In the genomic region with DNA sequence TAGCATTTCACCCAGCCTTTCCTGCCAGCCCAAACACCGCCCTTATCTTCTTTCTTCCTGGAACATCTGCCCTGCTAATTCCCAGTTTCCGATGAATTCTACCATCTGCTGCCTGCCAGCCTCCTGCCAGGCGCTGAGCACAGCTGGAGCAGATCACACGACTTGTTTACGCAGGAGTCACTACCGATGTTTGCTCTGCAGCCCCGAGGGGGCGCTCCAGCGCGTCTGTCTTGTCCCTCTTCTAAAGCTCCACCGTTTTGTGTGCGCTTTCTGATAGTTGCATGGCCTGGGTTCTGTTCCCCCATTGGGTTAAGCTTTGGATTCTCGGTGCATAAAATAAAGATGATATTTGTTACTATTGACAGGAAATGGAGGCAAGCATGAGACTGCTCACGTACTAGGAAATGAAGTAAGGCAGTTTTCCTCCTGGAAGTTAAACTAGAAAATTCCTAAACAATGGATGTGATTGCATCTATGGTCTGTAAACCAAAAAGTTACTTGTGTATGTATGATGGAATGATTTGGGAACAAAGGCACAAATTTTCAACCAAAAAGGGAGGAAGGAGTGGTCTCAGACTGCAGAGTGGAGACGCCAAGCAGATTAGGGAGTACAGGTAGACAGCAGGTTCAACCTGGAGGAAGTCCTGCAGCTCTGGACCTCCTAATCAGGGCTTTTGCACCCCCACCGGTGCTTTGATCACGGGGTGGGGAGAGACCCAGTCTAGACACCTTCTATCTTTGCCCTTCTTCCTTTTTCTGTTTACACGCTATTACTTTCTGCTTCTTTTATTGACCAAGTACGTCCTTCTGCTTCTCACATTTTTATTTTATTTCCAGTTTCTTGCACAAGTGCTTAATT, we compare ENCODE assay signal across 8 cellular contexts. TPM values are rescaled to one million over a fixed set of nuclear protein-coding genes. Genes with fewer than 3 reads are reported as not detected.
DNase-seq lines count a peak whose midpoint lies in the region; TF ChIP-seq lines count a peak whose summit lies in the region.

No MANE protein-coding gene starts in this region.

- DNase-seq in CD1c-positive myeloid dendritic cell (ENCODE audit: extremely low spot score) (peak; percentile 89), GM20000 (ENCODE audit: low spot score) (peak; percentile 80), KG1 (lab: John Stamatoyannopoulos, UW) (peak; percentile 70), RKO (ENCODE audit: low spot score) (peak; percentile 94), fibroblast of the aortic adventitia (ENCODE audit: low read depth) (peak; percentile 89), neural crest cell (ENCODE audit: low read depth, low spot score) (peak; percentile 77)
- peak; percentile 81 for DNase-seq in activated T-helper 2 cell treated with anti-CD3 and anti-CD28 coated beads, Interferon-gamma antibody, Interleukin-2, Interleukin-4, amounts not matched to agents 10 μg/mL and 5 μg/mL and 100 μg/mL, durations not matched to agents 14 hours and 24 hours and 36 hours (ENCODE audit: low spot score)
- DNase-seq in stimulated activated naive CD4-positive, alpha-beta T cell treated with Interleukin-2 at 50 U/mL for 16 hours (lab: John Stamatoyannopoulos, UW) = peak; percentile 81

- peaks cover 25% of the 10 kb centered on the region for H3K36me3 Mint-ChIP-seq in activated T-helper 2 cell treated with anti-CD3 and anti-CD28 coated beads, Interferon-gamma antibody, Interleukin-2, Interleukin-4, amounts not matched to agents 10 μg/mL and 5 μg/mL and 100 μg/mL, durations not matched to agents 14 hours and 24 hours and 36 hours (ENCODE audit: low read depth)
- no peaks in the 10 kb centered on the region for H3K36me3 Mint-ChIP-seq in neural crest cell (ENCODE audit: low read depth)

- peaks cover 6% of the 10 kb centered on the region for H3K9me3 Mint-ChIP-seq in activated T-helper 2 cell treated with anti-CD3 and anti-CD28 coated beads, Interferon-gamma antibody, Interleukin-2, Interleukin-4, amounts not matched to agents 10 μg/mL and 5 μg/mL and 100 μg/mL, durations not matched to agents 14 hours and 24 hours and 36 hours
- H3K9me3 Mint-ChIP-seq in neural crest cell = no peaks in the 10 kb centered on the region

- peak overlapping the region; percentile 73 for H3K4me3 Mint-ChIP-seq in activated T-helper 2 cell treated with anti-CD3 and anti-CD28 coated beads, Interferon-gamma antibody, Interleukin-2, Interleukin-4, amounts not matched to agents 10 μg/mL and 5 μg/mL and 100 μg/mL, durations not matched to agents 14 hours and 24 hours and 36 hours (ENCODE audit: low read depth)
- H3K4me3 Mint-ChIP-seq in neural crest cell = peak overlapping the region; percentile 3

- H3K4me1 Mint-ChIP-seq in activated T-helper 2 cell treated with anti-CD3 and anti-CD28 coated beads, Interferon-gamma antibody, Interleukin-2, Interleukin-4, amounts not matched to agents 10 μg/mL and 5 μg/mL and 100 μg/mL, durations not matched to agents 14 hours and 24 hours and 36 hours (ENCODE audit: low read depth) = peaks cover 69% of the 10 kb centered on the region
- peaks cover 29% of the 10 kb centered on the region for H3K4me1 Mint-ChIP-seq in neural crest cell

- intact Hi-C loops in activated T-helper 2 cell treated with anti-CD3 and anti-CD28 coated beads, Interferon-gamma antibody, Interleukin-2, Interleukin-4, amounts not matched to agents 10 μg/mL and 5 μg/mL and 100 μg/mL, durations not matched to agents 14 hours and 24 hours and 36 hours (cut with micrococcal nuclease) = loop anchor here (5.0 to 10.0 kb wide), 3 partner anchors 194 to 408 kb away; partner anchors contain the start of genes FBH1 and GDI2

- no peaks in the 10 kb centered on the region for H3K27me3 Mint-ChIP-seq in activated T-helper 2 cell treated with anti-CD3 and anti-CD28 coated beads, Interferon-gamma antibody, Interleukin-2, Interleukin-4, amounts not matched to agents 10 μg/mL and 5 μg/mL and 100 μg/mL, durations not matched to agents 14 hours and 24 hours and 36 hours (ENCODE audit: low read depth)
- peaks cover 29% of the 10 kb centered on the region for H3K27me3 Mint-ChIP-seq in neural crest cell (ENCODE audit: low read depth)

- peak overlapping the region; percentile 18 for H3K4me3 ChIP-seq in fibroblast of the aortic adventitia (ENCODE audit: low read depth, low read length)

- peak; percentile 82 for TF ChIP-seq CTCF in GM20000 (IDR thresholded peaks at IDR 0.05; ENCODE audit: extremely low read depth, missing control alignments)
- peak; percentile 86 for TF ChIP-seq CTCF in fibroblast of the aortic adventitia (IDR thresholded peaks at IDR 0.05; ENCODE audit: insufficient read depth, low read length)
- peak; percentile 78 for TF ChIP-seq CTCF in neural crest cell (conservative IDR thresholded peaks at IDR 0.05)

- peak overlapping the region; percentile 88 for H3K27ac Mint-ChIP-seq in activated T-helper 2 cell treated with anti-CD3 and anti-CD28 coated beads, Interferon-gamma antibody, Interleukin-2, Interleukin-4, amounts not matched to agents 10 μg/mL and 5 μg/mL and 100 μg/mL, durations not matched to agents 14 hours and 24 hours and 36 hours
- H3K27ac Mint-ChIP-seq in neural crest cell (ENCODE audit: unreplicated experiment) = no peak overlapping the region

RNA-seq across cellular contexts. Expression of gene RBM17, which starts 2.2 kb away (rescaled TPM):
- 257 and 266 TPM in 2 replicates for total RNA-seq in activated T-helper 2 cell treated with anti-CD3 and anti-CD28 coated beads, Interferon-gamma antibody, Interleukin-2, Interleukin-4, amounts not matched to agents 10 μg/mL and 5 μg/mL and 100 μg/mL, durations not matched to agents 14 hours and 24 hours and 36 hours
- 41.8 and 68.9 TPM in 2 replicates for total RNA-seq in fibroblast of the aortic adventitia (ENCODE audit: low replicate concordance)
- total RNA-seq in neural crest cell = 142 and 156 TPM in 2 replicates

RNA-seq across cellular contexts. Expression of gene IL2RA, which starts 24.4 kb away (rescaled TPM):
- 1,777 and 1,808 TPM in 2 replicates for total RNA-seq in activated T-helper 2 cell treated with anti-CD3 and anti-CD28 coated beads, Interferon-gamma antibody, Interleukin-2, Interleukin-4, amounts not matched to agents 10 μg/mL and 5 μg/mL and 100 μg/mL, durations not matched to agents 14 hours and 24 hours and 36 hours
- not detected in 2 replicates for total RNA-seq in fibroblast of the aortic adventitia (ENCODE audit: low replicate concordance)
- not detected in 2 replicates for total RNA-seq in neural crest cell

Comparison
In these comparisons a context has a peak if more than half of its experiments do, and no peak if none do; other contexts are left out.
1. Peak in every context shown above with its lines: DNase-seq and H3K4me3 ChIP-seq.
2. RNA of gene IL2RA, which starts 24.4 kb away (total RNA-seq): 1,777 to 1,808 TPM in activated T-helper 2 cell treated with anti-CD3 and anti-CD28 coated beads, Interferon-gamma antibody, Interleukin-2, Interleukin-4, amounts not matched to agents 10 μg/mL and 5 μg/mL and 100 μg/mL, durations not matched to agents 14 hours and 24 hours and 36 hours; not detected in fibroblast of the aortic adventitia and not detected in neural crest cell; every median in the first group is over 1,000 times any median in the second.